17 cellular contexts compared by ENCODE assay signal in genomic region chr9:120723547-120723946, GRCh38. TPM values are rescaled to one million over a fixed set of nuclear protein-coding genes. Genes with fewer than 3 reads are reported as not detected.
DNase-seq lines count a peak whose midpoint lies in the region; ATAC-seq lines count a peak whose summit lies in the region.
"Had no signal": no experiment of that assay in that cellular context is flagged by ENCODE, and none has a peak within 500 bp of the region (broad histone marks: within the 10 kb centered on the region; RNA-seq: fewer than 3 reads in every experiment).

No MANE protein-coding gene starts in this region.

- ATAC-seq in sciatic nerve (peak; percentile 65), GM18519 (IDR thresholded peaks at IDR 0.05; ENCODE audit: low FRiP score, unreplicated experiment) (no peak)
- ATAC-seq: left lobe of liver; stimulated activated naive B cell treated with anti-CD40 and anti-IgM and Interleukin-4, amounts not matched to agents 10 μg/mL and 1 μg/mL and 100 μg/mL, for 72 hours had no signal

- DNase-seq in GM04503 (ENCODE audit: low read depth) (peak; percentile 61), NCI-H226 (peak; percentile 89), fibroblast of peridontal ligament (ENCODE audit: extremely low read depth) (peak; percentile 95), sciatic nerve (ENCODE audit: low spot score) (no peak), HUDEP-2 (lab: John Stamatoyannopoulos, UW; ENCODE audit: unreplicated experiment in 76 of 76) (no peak), midbrain (lab: John Stamatoyannopoulos, UW) (no peak), CD1c-positive myeloid dendritic cell (ENCODE audit: extremely low spot score) (no peak)
- DNase-seq: activated CD4-positive, CD25-positive, alpha-beta regulatory T cell treated with anti-CD3 and anti-CD28 coated beads, Interleukin-2, amount 50 U/mL, for 72 hours; cortex of kidney; DMS79; naive B cell; NCI-H1048; SHP77 treated with DMSO at 0.1 percent for 48 hours; stimulated activated CD4-positive, alpha-beta T cell treated with anti-CD3 and anti-CD28 coated beads, Interleukin-12 subunit alpha, Interleukin-12 subunit beta, amount 100 ng/mL, for 4 hours; stimulated activated naive B cell treated with anti-CD40 and anti-IgM and Interleukin-4, amounts not matched to agents 10 μg/mL and 1 μg/mL and 100 μg/mL, for 72 hours had no signal

- intact Hi-C loops in sciatic nerve (cut with DNase I), result no loop called here

RNA-seq across cellular contexts. Expression of gene MEGF9, which starts 9.3 kb away (rescaled TPM):
- total RNA-seq in sciatic nerve, result 132 TPM

Comparison
In these comparisons a context has a peak if more than half of its experiments do, and no peak if none do; other contexts are left out.
1. DNase-seq: peak in GM04503 (single experiment), NCI-H226 (single experiment) and fibroblast of peridontal ligament (single experiment); none in sciatic nerve (single experiment), HUDEP-2 (0 of 76), midbrain (single experiment) and CD1c-positive myeloid dendritic cell (single experiment).